Comparison of ENCODE assay signal across 1 cellular context in genomic region chr9:134434896-134435506, GRCh38.
TF ChIP-seq lines count a peak whose summit lies in the region.

No MANE protein-coding gene starts in this region.

TF ChIP-seq in HEK293, 187 proteins besides CTCF, POLR2A, EP300 and RAD21 (continued from another document and continues in another):
- TF ChIP-seq ZNF561 (tag by site-specific recombination; IDR thresholded peaks at IDR 0.05; ENCODE audit: borderline replicate concordance), result peak; percentile 82; the same call in 1 of the 2 replicates
- TF ChIP-seq ZBTB48 (tag by site-specific recombination; IDR thresholded peaks at IDR 0.05), result no peak
- TF ChIP-seq ZXDB (tag by site-specific recombination; IDR thresholded peaks at IDR 0.05), result peak; percentile 74
- 0 out of 2 replicates have a peak, but pooled peaks have one; percentile 23 for TF ChIP-seq ZNF660 (tag by site-specific recombination; IDR thresholded peaks at IDR 0.05)
- no peak for TF ChIP-seq ZNF19 (tag by site-specific recombination; IDR thresholded peaks at IDR 0.05; ENCODE audit: low read depth)
- no peak for TF ChIP-seq ELK4 (IDR thresholded peaks at IDR 0.05; ENCODE audit: borderline replicate concordance, low read depth, low read length)
- no peak for TF ChIP-seq ZNF280D (tag by site-specific recombination; IDR thresholded peaks at IDR 0.05)
- peak; percentile 85 for TF ChIP-seq KLF10 (tag by site-specific recombination; IDR thresholded peaks at IDR 0.05)
- no peak for TF ChIP-seq ZNF548 (tag by site-specific recombination; IDR thresholded peaks at IDR 0.05)
- TF ChIP-seq OSR2 (tag by site-specific recombination; IDR thresholded peaks at IDR 0.05), result peak; percentile 37
- TF ChIP-seq ZNF558 (tag by site-specific recombination; IDR thresholded peaks at IDR 0.05), result no peak
- TF ChIP-seq ZNF544 (tag by site-specific recombination; IDR thresholded peaks at IDR 0.05), result no peak
- no peak for TF ChIP-seq ZNF76 (tag by site-specific recombination; IDR thresholded peaks at IDR 0.05; ENCODE audit: borderline replicate concordance, low read depth)
- no peak for TF ChIP-seq SP2 (tag by site-specific recombination; IDR thresholded peaks at IDR 0.05)
- no peak; the same call in 1 of the 2 replicates for TF ChIP-seq TRIM28 (IDR thresholded peaks at IDR 0.05; ENCODE audit: borderline replicate concordance, low read length)
- no peak for TF ChIP-seq FEZF1 (tag by site-specific recombination; IDR thresholded peaks at IDR 0.05)
- no peak for TF ChIP-seq ZNF37A (tag by site-specific recombination; IDR thresholded peaks at IDR 0.05)
- TF ChIP-seq ZNF214 (tag by site-specific recombination; IDR thresholded peaks at IDR 0.05; ENCODE audit: borderline replicate concordance), result no peak
- no peak for TF ChIP-seq ZBTB1 (tag by site-specific recombination; IDR thresholded peaks at IDR 0.05)
- TF ChIP-seq ZNF521 (tag by site-specific recombination; IDR thresholded peaks at IDR 0.05), result no peak
- no peak for TF ChIP-seq ZNF350 (tag by site-specific recombination; IDR thresholded peaks at IDR 0.05)
- TF ChIP-seq ZNF146 (tag by site-specific recombination; IDR thresholded peaks at IDR 0.05), result no peak
- no peak for TF ChIP-seq ZNF596 (tag by site-specific recombination; IDR thresholded peaks at IDR 0.05)
- TF ChIP-seq ZSCAN30 (tag by site-specific recombination; IDR thresholded peaks at IDR 0.05), result peak; percentile 47; the same call in 1 of the 2 replicates
- 0 out of 2 replicates have a peak, but pooled peaks have one; percentile 36 for TF ChIP-seq PRDM10 (tag by site-specific recombination; IDR thresholded peaks at IDR 0.05)
- TF ChIP-seq YY1 (tag by site-specific recombination; IDR thresholded peaks at IDR 0.05), result no peak
- TF ChIP-seq ZNF529 (tag by site-specific recombination; IDR thresholded peaks at IDR 0.05; ENCODE audit: insufficient replicate concordance), result no peak
- no peak for TF ChIP-seq ZNF473 (tag by site-specific recombination; IDR thresholded peaks at IDR 0.05)
- TF ChIP-seq AEBP2 (tag by site-specific recombination; IDR thresholded peaks at IDR 0.05; ENCODE audit: borderline replicate concordance), result no peak
- no peak for TF ChIP-seq ZFP37 (tag by site-specific recombination; IDR thresholded peaks at IDR 0.05)
- TF ChIP-seq ZNF10 (tag by site-specific recombination; IDR thresholded peaks at IDR 0.05), result no peak
- no peak for TF ChIP-seq YY2 (tag by site-specific recombination; IDR thresholded peaks at IDR 0.05)
- 0 out of 2 replicates have a peak, but pooled peaks have one; percentile 25 for TF ChIP-seq ZNF121 (tag by site-specific recombination; IDR thresholded peaks at IDR 0.05)
- TF ChIP-seq PATZ1 (tag by site-specific recombination; IDR thresholded peaks at IDR 0.05), result peak; percentile 81
- no peak for TF ChIP-seq ZNF549 (tag by site-specific recombination; IDR thresholded peaks at IDR 0.05)
- peak; percentile 54; the same call in 1 of the 2 replicates for TF ChIP-seq KLF8 (tag by site-specific recombination; IDR thresholded peaks at IDR 0.05)
- TF ChIP-seq ZNF324 (tag by site-specific recombination; IDR thresholded peaks at IDR 0.05), result no peak
- TF ChIP-seq ZNF362 (tag by site-specific recombination; IDR thresholded peaks at IDR 0.05), result no peak
- TF ChIP-seq ZNF629 (tag by site-specific recombination; IDR thresholded peaks at IDR 0.05), result peak; percentile 47
- no peak for TF ChIP-seq SCRT2 (tag by site-specific recombination; IDR thresholded peaks at IDR 0.05)
- TF ChIP-seq MYNN (tag by site-specific recombination; IDR thresholded peaks at IDR 0.05; ENCODE audit: borderline replicate concordance), result no peak
- peak; percentile 75 for TF ChIP-seq ZNF692 (tag by site-specific recombination; IDR thresholded peaks at IDR 0.05)
- TF ChIP-seq ZNF366 (tag by site-specific recombination; conservative IDR thresholded peaks at IDR 0.05), result no peak
- TF ChIP-seq ZNF645 (tag by site-specific recombination; IDR thresholded peaks at IDR 0.05), result no peak
- TF ChIP-seq ZBTB20 (tag by site-specific recombination; IDR thresholded peaks at IDR 0.05), result peak; percentile 42; the same call in 1 of the 2 replicates
- TF ChIP-seq ZNF404 (tag by site-specific recombination; IDR thresholded peaks at IDR 0.05), result no peak
- no peak for TF ChIP-seq ZNF488 (tag by site-specific recombination; IDR thresholded peaks at IDR 0.05)
